In genomic region chr1:12776801-12777557, GRCh38 we compare ENCODE assay signal across 36 cellular contexts. TPM values are rescaled to one million over a fixed set of nuclear protein-coding genes. Genes with fewer than 3 reads are reported as not detected.
"Had no signal": no experiment of that assay in that cellular context is flagged by ENCODE, and none has a peak within 500 bp of the region (broad histone marks: within the 10 kb centered on the region; RNA-seq: fewer than 3 reads in every experiment).

No MANE protein-coding gene starts in this region.

- ATAC-seq: activated CD8-positive, alpha-beta T cell treated with anti-CD3 and anti-CD28 coated beads for 36 hours; activated T-cell treated with anti-CD3 and anti-CD28 coated beads, Interleukin-2, amount 50 U/mL, for 72 hours; activated T-helper 17 cell treated with anti-CD3 and anti-CD28 coated beads, Interleukin-2, amount 50 U/mL, for 72 hours; PC-3; Right ventricle myocardium inferior had no signal

- H3K27me3 ChIP-seq: brain microvascular endothelial cell had no signal

- H3K27ac ChIP-seq: brain microvascular endothelial cell, KMS-11, RWPE1, WERI-Rb-1 had no signal

- H3K36me3 ChIP-seq: brain microvascular endothelial cell, WERI-Rb-1 had no signal

- DNase-seq: activated CD4-positive, alpha-beta T cell treated with anti-CD3 and anti-CD28 coated beads for 1 hour; activated CD4-positive, alpha-beta T cell treated with anti-CD3 and anti-CD28 coated beads, Interleukin-2, amount 10 ng/mL, durations not matched to agents 24 days and 14 days; activated CD4-positive, alpha-beta T cell treated with anti-CD3 and anti-CD28 coated beads, Interleukin-2, amount 50 U/mL, for 4 hours; activated CD4-positive, CD25-positive, alpha-beta regulatory T cell; activated CD8-positive, alpha-beta T cell treated with anti-CD3 and anti-CD28 coated beads for 36 hours; activated effector memory CD4-positive, alpha-beta T cell treated with anti-CD3 and anti-CD28 coated beads, Interleukin-2, amount 50 U/mL, for 16 hours; activated naive CD4-positive, alpha-beta T cell; activated naive CD4-positive, alpha-beta T cell treated with anti-CD3 and anti-CD28 coated beads, Interleukin-2, amount 50 U/mL, for 16 hours; activated naive CD8-positive, alpha-beta T cell treated with anti-CD3 and anti-CD28 coated beads for 36 hours; activated T-cell treated with anti-CD3 and anti-CD28 coated beads, Interleukin-2, amount 50 U/mL, for 1 hour; activated T-cell treated with anti-CD3 and anti-CD28 coated beads, Interleukin-2, amount 50 U/mL, for 72 hours; amniotic stem cell; aorta; brain microvascular endothelial cell; MM.1S; MV-4-11; NCI-H1092; NCI-H1436 treated with DMSO at 0.1 percent for 48 hours; NCI-H1694 treated with DMSO at 0.1 percent for 48 hours; NCI-H2029; NCI-H345; NCI-H524 treated with DMSO at 0.1 percent for 48 hours; NK-92 treated with Interleukin-12 subunit alpha and Interleukin-12 subunit beta, amount 100 ng/mL, for 24 hours; PC-3; SW 1271; T-helper 1 cell; T-helper 2 cell; T-helper 9 cell; WERI-Rb-1 had no signal

RNA-seq across cellular contexts. Expression of gene PRAMEF12, which starts 3.4 kb away (rescaled TPM):
- total RNA-seq: activated CD4-positive, alpha-beta T cell treated with anti-CD3 and anti-CD28 coated beads, Interleukin-2, amount 10 ng/mL, durations not matched to agents 24 days and 14 days; activated CD8-positive, alpha-beta memory T cell treated with anti-CD3 and anti-CD28 coated beads for 36 hours; activated CD8-positive, alpha-beta T cell treated with anti-CD3 and anti-CD28 coated beads for 36 hours; activated naive CD8-positive, alpha-beta T cell treated with anti-CD3 and anti-CD28 coated beads for 36 hours; activated T-cell treated with anti-CD3 and anti-CD28 coated beads, Interleukin-2, amount 50 U/mL, for 72 hours; activated T-helper 17 cell treated with anti-CD3 and anti-CD28 coated beads, Interleukin-2, amount 50 U/mL, for 72 hours; aorta; LHCN-M2; NCI-H460; PC-3; Right ventricle myocardium inferior had no signal
- polyA plus RNA-seq: aorta had no signal

RNA-seq across cellular contexts. Expression of gene PRAMEF1, which starts 14.2 kb away (rescaled TPM):
- total RNA-seq: activated CD4-positive, alpha-beta T cell treated with anti-CD3 and anti-CD28 coated beads, Interleukin-2, amount 10 ng/mL, durations not matched to agents 24 days and 14 days; activated CD8-positive, alpha-beta memory T cell treated with anti-CD3 and anti-CD28 coated beads for 36 hours; activated CD8-positive, alpha-beta T cell treated with anti-CD3 and anti-CD28 coated beads for 36 hours; activated naive CD8-positive, alpha-beta T cell treated with anti-CD3 and anti-CD28 coated beads for 36 hours; activated T-cell treated with anti-CD3 and anti-CD28 coated beads, Interleukin-2, amount 50 U/mL, for 72 hours; activated T-helper 17 cell treated with anti-CD3 and anti-CD28 coated beads, Interleukin-2, amount 50 U/mL, for 72 hours; aorta; LHCN-M2; NCI-H460; PC-3; Right ventricle myocardium inferior had no signal
- polyA plus RNA-seq: aorta had no signal

RNA-seq across cellular contexts. Expression of gene CFAP107, which starts 31.0 kb away (rescaled TPM):
- total RNA-seq: activated CD4-positive, alpha-beta T cell treated with anti-CD3 and anti-CD28 coated beads, Interleukin-2, amount 10 ng/mL, durations not matched to agents 24 days and 14 days; activated CD8-positive, alpha-beta memory T cell treated with anti-CD3 and anti-CD28 coated beads for 36 hours; activated CD8-positive, alpha-beta T cell treated with anti-CD3 and anti-CD28 coated beads for 36 hours; activated naive CD8-positive, alpha-beta T cell treated with anti-CD3 and anti-CD28 coated beads for 36 hours; activated T-cell treated with anti-CD3 and anti-CD28 coated beads, Interleukin-2, amount 50 U/mL, for 72 hours; activated T-helper 17 cell treated with anti-CD3 and anti-CD28 coated beads, Interleukin-2, amount 50 U/mL, for 72 hours; aorta; LHCN-M2; NCI-H460; PC-3; Right ventricle myocardium inferior had no signal
- polyA plus RNA-seq: aorta had no signal

RNA-seq across cellular contexts. Expression of gene PRAMEF11, which starts 54.2 kb away (rescaled TPM):
- total RNA-seq: activated CD4-positive, alpha-beta T cell treated with anti-CD3 and anti-CD28 coated beads, Interleukin-2, amount 10 ng/mL, durations not matched to agents 24 days and 14 days; activated CD8-positive, alpha-beta memory T cell treated with anti-CD3 and anti-CD28 coated beads for 36 hours; activated CD8-positive, alpha-beta T cell treated with anti-CD3 and anti-CD28 coated beads for 36 hours; activated naive CD8-positive, alpha-beta T cell treated with anti-CD3 and anti-CD28 coated beads for 36 hours; activated T-cell treated with anti-CD3 and anti-CD28 coated beads, Interleukin-2, amount 50 U/mL, for 72 hours; activated T-helper 17 cell treated with anti-CD3 and anti-CD28 coated beads, Interleukin-2, amount 50 U/mL, for 72 hours; aorta; LHCN-M2; NCI-H460; PC-3; Right ventricle myocardium inferior had no signal
- polyA plus RNA-seq: aorta had no signal
